ENCODE assay signal across 21 cellular contexts in the genomic region with DNA sequence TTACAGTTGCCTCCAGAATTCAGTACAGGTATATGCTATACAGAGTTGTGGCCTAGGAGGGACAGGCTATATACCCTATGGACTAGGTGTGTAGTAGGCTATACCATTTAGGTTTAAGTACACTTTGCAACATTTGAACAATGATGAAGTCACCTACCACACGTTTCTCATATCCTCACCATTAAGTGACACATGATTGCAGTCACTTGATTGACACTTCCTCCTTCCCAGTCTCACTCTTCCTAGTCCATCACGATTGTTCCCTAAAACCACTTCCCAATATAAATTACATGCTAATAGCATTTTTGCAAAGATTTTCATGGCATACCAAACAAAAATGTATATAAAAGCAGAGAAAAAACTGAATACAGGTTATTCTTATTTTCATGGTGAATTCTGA.
"Had no signal": no experiment of that assay in that cellular context is flagged by ENCODE, and none has a peak within 500 bp of the region (broad histone marks: within the 10 kb centered on the region; RNA-seq: fewer than 3 reads in every experiment).

No MANE protein-coding gene starts in this region.

- H3K27ac Mint-ChIP-seq: activated naive CD8-positive, alpha-beta T cell treated with anti-CD3 and anti-CD28 coated beads for 36 hours; endodermal cell; stimulated activated naive CD8-positive, alpha-beta T cell treated with anti-CD3 and anti-CD28 coated beads, Interleukin-15, Interleukin-2, amounts not matched to agents 100 ng/mL and 50 ng/mL, for 24 hours; WTC11 had no signal

- FAIRE-seq: astrocyte, colon had no signal

- H3K4me3 ChIP-seq: gastroesophageal sphincter, heart right ventricle, right lobe of liver, skin epidermis, thyroid gland had no signal

- H3K4me1 Mint-ChIP-seq: activated naive CD8-positive, alpha-beta T cell treated with anti-CD3 and anti-CD28 coated beads for 36 hours; central memory CD8-positive, alpha-beta T cell had no signal

- H3K9me3 Mint-ChIP-seq: activated naive CD8-positive, alpha-beta T cell treated with anti-CD3 and anti-CD28 coated beads for 36 hours; central memory CD8-positive, alpha-beta T cell; endodermal cell; stimulated activated naive CD8-positive, alpha-beta T cell treated with anti-CD3 and anti-CD28 coated beads, Interleukin-15, Interleukin-2, amounts not matched to agents 100 ng/mL and 50 ng/mL, for 24 hours; WTC11 had no signal

- DNase-seq: activated CD4-positive, alpha-beta T cell treated with anti-CD3 and anti-CD28 coated beads, Interleukin-2, amount 50 U/mL, for 48 hours; activated naive CD4-positive, alpha-beta T cell treated with Interleukin-2 at 50 U/mL for 16 hours; activated naive CD8-positive, alpha-beta T cell treated with anti-CD3 and anti-CD28 coated beads for 36 hours; activated T-cell treated with anti-CD3 and anti-CD28 coated beads, Interleukin-2, amount 50 U/mL, for 48 hours; endodermal cell; heart right ventricle; islet precursor cell; left colon; mesenchymal stem cell; nucleus accumbens; right lobe of liver; stimulated activated CD4-positive, alpha-beta T cell treated with anti-CD3 and anti-CD28 coated beads, Interleukin-1b, Interleukin-23, amount 100 ng/mL, for 48 hours; substantia nigra; thyroid gland had no signal

- H3K4me3 Mint-ChIP-seq: activated naive CD8-positive, alpha-beta T cell treated with anti-CD3 and anti-CD28 coated beads for 36 hours; central memory CD8-positive, alpha-beta T cell; endodermal cell; stimulated activated naive CD8-positive, alpha-beta T cell treated with anti-CD3 and anti-CD28 coated beads, Interleukin-15, Interleukin-2, amounts not matched to agents 100 ng/mL and 50 ng/mL, for 24 hours; WTC11 had no signal

- H3K36me3 Mint-ChIP-seq: activated naive CD8-positive, alpha-beta T cell treated with anti-CD3 and anti-CD28 coated beads for 36 hours; WTC11 had no signal

- ATAC-seq: gastroesophageal sphincter, heart right ventricle, left colon, right lobe of liver, WTC11 had no signal
